Comparison of ENCODE assay signal across 19 cellular contexts in the genomic region with DNA sequence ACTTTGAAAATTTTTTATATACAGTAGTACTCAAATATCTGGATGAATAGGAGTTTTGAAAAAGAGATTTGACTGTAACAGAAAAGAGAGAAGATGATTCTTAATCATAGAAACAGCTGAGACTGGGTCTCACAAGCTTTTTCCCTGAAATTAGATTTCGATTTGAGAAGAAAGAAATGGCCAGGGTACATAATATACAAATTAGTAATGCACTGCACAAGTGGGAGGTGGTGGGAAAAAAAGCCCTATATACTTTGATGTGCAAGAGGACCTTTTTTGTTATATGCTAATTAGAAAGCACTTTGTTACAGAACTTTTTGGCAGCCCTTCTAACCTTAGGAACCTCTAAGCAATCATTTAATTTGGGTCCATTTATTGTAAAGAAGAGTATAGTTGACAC.
DNase-seq lines count a peak whose midpoint lies in the region; ATAC-seq and TF ChIP-seq lines count a peak whose summit lies in the region.
"Had no signal": no experiment of that assay in that cellular context is flagged by ENCODE, and none has a peak within 500 bp of the region (broad histone marks: within the 10 kb centered on the region; RNA-seq: fewer than 3 reads in every experiment).

No MANE protein-coding gene starts in this region.

- H3K27ac Mint-ChIP-seq in activated CD4-positive, alpha-beta T cell treated with anti-CD3 and anti-CD28 coated beads for 36 hours: no peak overlapping the region
- no peak overlapping the region for H3K27ac Mint-ChIP-seq in activated naive CD4-positive, alpha-beta T cell treated with anti-CD3 and anti-CD28 coated beads, Interleukin-2, amount 50 U/mL, for 72 hours
- peak overlapping the region in 4 of 7 donors; percentile 53 to 77 (median 72) for H3K27ac Mint-ChIP-seq in CD4-positive, alpha-beta memory T cell
- peak overlapping the region; percentile 28 for H3K27ac Mint-ChIP-seq in mesothelial cell of epicardium

- CTCF ChIA-PET in activated CD4-positive, alpha-beta T cell treated with anti-CD3 and anti-CD28 coated beads for 36 hours (lab: Charles Lee): interaction anchor here (1.1 kb wide), 1 partner anchor 36 kb away, joined by 3 read pairs; no protein-coding TSS in a partner anchor
- CTCF ChIA-PET in CD4-positive, alpha-beta memory T cell (lab: Charles Lee; ENCODE audit: partially characterized antibody): interaction anchor here (1.4 to 1.5 kb wide), 2 partner anchors 96 to 141 kb away, joined by 3 read pairs; no protein-coding TSS in a partner anchor

- H3K27ac ChIP-seq in CD4-positive, alpha-beta memory T cell (ENCODE audit: low read depth, low read length): no peak overlapping the region

- no peak overlapping the region for H3K4me3 Mint-ChIP-seq in activated CD4-positive, alpha-beta T cell treated with anti-CD3 and anti-CD28 coated beads for 36 hours
- H3K4me3 Mint-ChIP-seq in CD4-positive, alpha-beta memory T cell: peak overlapping the region in 3 of 8 donors; percentile 5 to 37 (median 24)
- H3K4me3 Mint-ChIP-seq in mesothelial cell of epicardium: no peak overlapping the region
- H3K4me3 Mint-ChIP-seq: CD14-positive monocyte, H9 had no signal

- no peaks in the 10 kb centered on the region for H3K36me3 Mint-ChIP-seq in activated CD4-positive, alpha-beta T cell treated with anti-CD3 and anti-CD28 coated beads for 36 hours (ENCODE audit: low read depth)
- H3K36me3 Mint-ChIP-seq in activated naive CD4-positive, alpha-beta T cell treated with anti-CD3 and anti-CD28 coated beads, Interleukin-2, amount 50 U/mL, for 72 hours: no peaks in the 10 kb centered on the region
- H3K36me3 Mint-ChIP-seq in CD4-positive, alpha-beta memory T cell: peaks cover 12 to 24% of the 10 kb centered on the region in 2 donors
- no peaks in the 10 kb centered on the region for H3K36me3 Mint-ChIP-seq in mesothelial cell of epicardium

- no peaks in the 10 kb centered on the region for H3K27me3 Mint-ChIP-seq in activated CD4-positive, alpha-beta T cell treated with anti-CD3 and anti-CD28 coated beads for 36 hours
- H3K27me3 Mint-ChIP-seq in CD4-positive, alpha-beta memory T cell: no peaks in the 10 kb centered on the region
- peaks cover 4% of the 10 kb centered on the region for H3K27me3 Mint-ChIP-seq in mesothelial cell of epicardium (ENCODE audit: low read depth)

- H3K27me3 ChIP-seq in CD4-positive, alpha-beta memory T cell (ENCODE audit: insufficient read depth, low read length): no peaks in the 10 kb centered on the region

- TF ChIP-seq CTCF in mesothelial cell of epicardium (IDR thresholded peaks at IDR 0.05; ENCODE audit: unreplicated experiment): no peak

- intact Hi-C loops in activated CD4-positive, alpha-beta T cell treated with anti-CD3 and anti-CD28 coated beads for 36 hours (cut with DNase I, micrococcal nuclease): loop anchor here in 1 of 2 experiments (5.0 kb wide), 1 partner anchor 35 kb away; no protein-coding TSS in a partner anchor
- intact Hi-C loops in CD4-positive, alpha-beta memory T cell (cut with micrococcal nuclease): no loop called here

- no peaks in the 10 kb centered on the region for H3K9me3 ChIP-seq in CD4-positive, alpha-beta memory T cell (ENCODE audit: control insufficient read depth in 1 of 2, low read length in 2 of 2)
- H3K9me3 ChIP-seq: Caco-2 had no signal

- H3K4me1 Mint-ChIP-seq in activated CD4-positive, alpha-beta T cell treated with anti-CD3 and anti-CD28 coated beads for 36 hours: peaks cover 65% of the 10 kb centered on the region
- peaks cover 54 to 89% (median 76%) of the 10 kb centered on the region in 4 donors for H3K4me1 Mint-ChIP-seq in CD4-positive, alpha-beta memory T cell
- H3K4me1 Mint-ChIP-seq in mesothelial cell of epicardium: peaks cover 42% of the 10 kb centered on the region
- H3K4me1 Mint-ChIP-seq: CD14-positive monocyte had no signal

- no peaks in the 10 kb centered on the region for H3K36me3 ChIP-seq in CD4-positive, alpha-beta memory T cell (ENCODE audit: insufficient read depth, low read length)

- H3K9me3 Mint-ChIP-seq in activated CD4-positive, alpha-beta T cell treated with anti-CD3 and anti-CD28 coated beads for 36 hours (ENCODE audit: low read depth): no peaks in the 10 kb centered on the region
- no peaks in the 10 kb centered on the region for H3K9me3 Mint-ChIP-seq in activated naive CD4-positive, alpha-beta T cell treated with anti-CD3 and anti-CD28 coated beads, Interleukin-2, amount 50 U/mL, for 72 hours
- H3K9me3 Mint-ChIP-seq in CD4-positive, alpha-beta memory T cell: peaks cover 0 to 2% (median 0%) of the 10 kb centered on the region in 8 donors
- no peaks in the 10 kb centered on the region for H3K9me3 Mint-ChIP-seq in mesothelial cell of epicardium
- H3K9me3 Mint-ChIP-seq: CD14-positive monocyte, H9 had no signal

- H3K4me3 ChIP-seq in CD4-positive, alpha-beta memory T cell (ENCODE audit: low read length in 2 of 2): no peak overlapping the region
- H3K4me3 ChIP-seq: GM12878 had no signal

- peak; percentile 74 for ATAC-seq in activated CD4-positive, alpha-beta T cell treated with anti-CD3 and anti-CD28 coated beads for 36 hours
- ATAC-seq in activated naive CD4-positive, alpha-beta T cell treated with anti-CD3 and anti-CD28 coated beads, Interleukin-2, amount 50 U/mL, for 72 hours: peak; percentile 37 to 86
- no peak for ATAC-seq in GM21786 (IDR thresholded peaks at IDR 0.05; ENCODE audit: unreplicated experiment)
- ATAC-seq: GM12878 had no signal

- POLR2A ChIA-PET in activated CD4-positive, alpha-beta T cell treated with anti-CD3 and anti-CD28 coated beads for 36 hours (lab: Charles Lee): interaction anchor here (0.7 to 0.9 kb wide), 4 partner anchors 11 to 669 kb away, joined by 3 to 4 read pairs (median 3); no protein-coding TSS in a partner anchor
- POLR2A ChIA-PET in CD4-positive, alpha-beta memory T cell (lab: Charles Lee; ENCODE audit: partially characterized antibody): interaction anchor here (1.6 kb wide), 1 partner anchor 99 kb away, joined by 4 read pairs; no protein-coding TSS in a partner anchor

- H3K4me1 ChIP-seq in CD4-positive, alpha-beta memory T cell (ENCODE audit: insufficient read depth, low read length): peaks cover 93% of the 10 kb centered on the region

- no peak for DNase-seq in activated CD4-positive, alpha-beta T cell treated with anti-CD3 and anti-CD28 coated beads for 36 hours
- no peak for DNase-seq in activated CD4-positive, alpha-beta T cell treated with anti-CD3 and anti-CD28 coated beads, Interleukin-2, amount 50 U/mL, for 4 hours
- no peak for DNase-seq in activated naive CD4-positive, alpha-beta T cell treated with anti-CD3 and anti-CD28 coated beads, Interleukin-2, amount 50 U/mL, for 72 hours (ENCODE audit: low spot score in 2 of 2)
- no peak for DNase-seq in activated naive CD4-positive, alpha-beta T cell (lab: John Stamatoyannopoulos, UW)
- no peak for DNase-seq in CD4-positive, alpha-beta memory T cell
- DNase-seq in mesothelial cell of epicardium (ENCODE audit: low spot score in 2 of 2, unreplicated experiment in 2 of 2) (no peak), DMS79 treated with DMSO at 0.1 percent for 48 hours (lab: John Stamatoyannopoulos, UW) (no peak)
- DNase-seq: 8988T, Caco-2, H9, MM.1S, NCI-H1092, NCI-H1436 treated with DMSO at 0.1 percent for 48 hours, NCI-H2029, NCI-H345, NCI-H524 treated with DMSO at 0.1 percent for 48 hours had no signal

Comparison
In these comparisons a context has a peak if more than half of its experiments do, and no peak if none do; other contexts are left out.
1. H3K27ac Mint-ChIP-seq: peak in CD4-positive, alpha-beta memory T cell (4 of 7) and mesothelial cell of epicardium (single experiment); none in activated CD4-positive, alpha-beta T cell treated with anti-CD3 and anti-CD28 coated beads for 36 hours (single experiment) and activated naive CD4-positive, alpha-beta T cell treated with anti-CD3 and anti-CD28 coated beads, Interleukin-2, amount 50 U/mL, for 72 hours (0 of 2).